Comparison of ENCODE assay signal across 1 cellular context in genomic region chr1:93734999-93735398, GRCh38.
TF ChIP-seq lines count a peak whose summit lies in the region.

No MANE protein-coding gene starts in this region.

TF ChIP-seq in K562, 482 proteins besides CTCF, POLR2A, EP300 and RAD21 (continued from another document):
- TF ChIP-seq, protein P1, sequence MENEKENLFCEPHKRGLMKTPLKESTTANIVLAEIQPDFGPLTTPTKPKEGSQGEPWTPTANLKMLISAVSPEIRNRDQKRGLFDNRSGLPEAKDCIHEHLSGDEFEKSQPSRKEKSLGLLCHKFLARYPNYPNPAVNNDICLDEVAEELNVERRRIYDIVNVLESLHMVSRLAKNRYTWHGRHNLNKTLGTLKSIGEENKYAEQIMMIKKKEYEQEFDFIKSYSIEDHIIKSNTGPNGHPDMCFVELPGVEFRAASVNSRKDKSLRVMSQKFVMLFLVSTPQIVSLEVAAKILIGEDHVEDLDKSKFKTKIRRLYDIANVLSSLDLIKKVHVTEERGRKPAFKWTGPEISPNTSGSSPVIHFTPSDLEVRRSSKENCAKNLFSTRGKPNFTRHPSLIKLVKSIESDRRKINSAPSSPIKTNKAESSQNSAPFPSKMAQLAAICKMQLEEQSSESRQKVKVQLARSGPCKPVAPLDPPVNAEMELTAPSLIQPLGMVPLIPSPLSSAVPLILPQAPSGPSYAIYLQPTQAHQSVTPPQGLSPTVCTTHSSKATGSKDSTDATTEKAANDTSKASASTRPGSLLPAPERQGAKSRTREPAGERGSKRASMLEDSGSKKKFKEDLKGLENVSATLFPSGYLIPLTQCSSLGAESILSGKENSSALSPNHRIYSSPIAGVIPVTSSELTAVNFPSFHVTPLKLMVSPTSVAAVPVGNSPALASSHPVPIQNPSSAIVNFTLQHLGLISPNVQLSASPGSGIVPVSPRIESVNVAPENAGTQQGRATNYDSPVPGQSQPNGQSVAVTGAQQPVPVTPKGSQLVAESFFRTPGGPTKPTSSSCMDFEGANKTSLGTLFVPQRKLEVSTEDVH (IDR thresholded peaks at IDR 0.05; ENCODE audit: low read depth, partially characterized antibody): no peak
- no peak for TF ChIP-seq GTF2E2 (tag; IDR thresholded peaks at IDR 0.05)
- no peak for TF ChIP-seq ZNF764 (CRISPR knock-in tag; IDR thresholded peaks at IDR 0.05; ENCODE audit: low read depth)
- TF ChIP-seq TEAD4 (IDR thresholded peaks at IDR 0.05; ENCODE audit: low read length): no peak
- no peak for TF ChIP-seq TEAD4 (CRISPR knock-in tag; IDR thresholded peaks at IDR 0.05; ENCODE audit: borderline replicate concordance)
- TF ChIP-seq, protein P2, sequence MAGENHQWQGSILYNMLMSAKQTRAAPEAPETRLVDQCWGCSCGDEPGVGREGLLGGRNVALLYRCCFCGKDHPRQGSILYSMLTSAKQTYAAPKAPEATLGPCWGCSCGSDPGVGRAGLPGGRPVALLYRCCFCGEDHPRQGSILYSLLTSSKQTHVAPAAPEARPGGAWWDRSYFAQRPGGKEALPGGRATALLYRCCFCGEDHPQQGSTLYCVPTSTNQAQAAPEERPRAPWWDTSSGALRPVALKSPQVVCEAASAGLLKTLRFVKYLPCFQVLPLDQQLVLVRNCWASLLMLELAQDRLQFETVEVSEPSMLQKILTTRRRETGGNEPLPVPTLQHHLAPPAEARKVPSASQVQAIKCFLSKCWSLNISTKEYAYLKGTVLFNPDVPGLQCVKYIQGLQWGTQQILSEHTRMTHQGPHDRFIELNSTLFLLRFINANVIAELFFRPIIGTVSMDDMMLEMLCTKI (IDR thresholded peaks at IDR 0.05; ENCODE audit: partially characterized antibody): no peak
- no peak for TF ChIP-seq ILK (tag; IDR thresholded peaks at IDR 0.05; ENCODE audit: borderline replicate concordance, low read depth)
- TF ChIP-seq MECOM (CRISPR knock-in tag; IDR thresholded peaks at IDR 0.05): no peak
- TF ChIP-seq E4F1 (CRISPR knock-in tag; IDR thresholded peaks at IDR 0.05; ENCODE audit: borderline replicate concordance): no peak
- no peak for TF ChIP-seq SMAD1 (IDR thresholded peaks at IDR 0.05; ENCODE audit: low read depth, low read length, partially characterized antibody)
- TF ChIP-seq, protein P3, sequence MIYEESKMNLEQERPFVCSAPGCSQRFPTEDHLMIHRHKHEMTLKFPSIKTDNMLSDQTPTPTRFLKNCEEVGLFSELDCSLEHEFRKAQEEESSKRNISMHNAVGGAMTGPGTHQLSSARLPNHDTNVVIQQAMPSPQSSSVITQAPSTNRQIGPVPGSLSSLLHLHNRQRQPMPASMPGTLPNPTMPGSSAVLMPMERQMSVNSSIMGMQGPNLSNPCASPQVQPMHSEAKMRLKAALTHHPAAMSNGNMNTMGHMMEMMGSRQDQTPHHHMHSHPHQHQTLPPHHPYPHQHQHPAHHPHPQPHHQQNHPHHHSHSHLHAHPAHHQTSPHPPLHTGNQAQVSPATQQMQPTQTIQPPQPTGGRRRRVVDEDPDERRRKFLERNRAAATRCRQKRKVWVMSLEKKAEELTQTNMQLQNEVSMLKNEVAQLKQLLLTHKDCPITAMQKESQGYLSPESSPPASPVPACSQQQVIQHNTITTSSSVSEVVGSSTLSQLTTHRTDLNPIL (CRISPR knock-in tag; IDR thresholded peaks at IDR 0.05): no peak
- TF ChIP-seq TBP (optimal IDR thresholded peaks at IDR 0.05; ENCODE audit: low read depth, low read length): no peak
